In genomic region chr4:182576609-182577289, GRCh38 we compare ENCODE assay signal across 27 cellular contexts.
DNase-seq lines count a peak whose midpoint lies in the region; ATAC-seq and TF ChIP-seq lines count a peak whose summit lies in the region.
"Had no signal": no experiment of that assay in that cellular context is flagged by ENCODE, and none has a peak within 500 bp of the region (broad histone marks: within the 10 kb centered on the region; RNA-seq: fewer than 3 reads in every experiment).

No MANE protein-coding gene starts in this region.

- no peaks in the 10 kb centered on the region for H3K9me3 Mint-ChIP-seq in Caco-2 (ENCODE audit: unreplicated experiment)
- no peaks in the 10 kb centered on the region for H3K9me3 Mint-ChIP-seq in nephron progenitor cell
- H3K9me3 Mint-ChIP-seq: activated naive CD4-positive, alpha-beta T cell treated with anti-CD3 and anti-CD28 coated beads for 36 hours; activated T-cell treated with anti-CD3 and anti-CD28 coated beads, Interleukin-2, amount 50 U/mL, for 72 hours; dendritic cell treated with granulocyte-macrophage colony-stimulating factor and Interleukin-4, amounts not matched to agents 40 ng/mL and 50 ng/mL, for 4 days; stimulated activated naive CD8-positive, alpha-beta T cell treated with anti-CD3 and anti-CD28 coated beads, Interleukin-15, amount 100 ng/mL, for 72 hours; T-cell had no signal

- H3K4me1 ChIP-seq in Caco-2 (peaks cover 25% of the 10 kb centered on the region), SJSA1 (replicated peaks) (peaks cover 42% of the 10 kb centered on the region)
- H3K4me1 ChIP-seq: A549; BLaER1 treated with 17β-estradiol and CSF1 and Interleukin-3, amounts not matched to agents 10 nM and 100 nM; spleen; tibial nerve had no signal

- peak in 1 of 2 experiments; percentile 6 for DNase-seq in Caco-2
- peak; percentile 64 to 66 for DNase-seq in SJSA1 (ENCODE audit: low read depth in 1 of 2, low spot score in 2 of 2)
- DNase-seq in fibroblast of peridontal ligament (ENCODE audit: extremely low read depth) = peak; percentile 40
- DNase-seq in nephron progenitor cell = no peak
- no peak for DNase-seq in GM20000 (ENCODE audit: low spot score)
- DNase-seq: activated CD4-positive, alpha-beta T cell treated with anti-CD3 and anti-CD28 coated beads for 36 hours; activated naive CD4-positive, alpha-beta T cell treated with anti-CD3 and anti-CD28 coated beads for 36 hours; activated T-cell treated with anti-CD3 and anti-CD28 coated beads, Interleukin-2, amount 50 U/mL, for 72 hours; amygdala; KG1; NCI-H187; NCI-H2227 treated with DMSO at 0.1 percent for 48 hours; OCI-M1; retina; Right ventricle myocardium superior; spleen; stimulated activated CD4-positive, alpha-beta T cell treated with anti-CD3 and anti-CD28 coated beads, Interleukin-4, amount 100 ng/mL, for 1 hour; stimulated activated naive CD8-positive, alpha-beta T cell treated with anti-CD3 and anti-CD28 coated beads, Interleukin-15, amount 100 ng/mL, for 72 hours; T-cell had no signal

- peaks cover 14% of the 10 kb centered on the region for H3K4me1 Mint-ChIP-seq in Caco-2 (ENCODE audit: low read depth, unreplicated experiment)
- peaks cover 39% of the 10 kb centered on the region for H3K4me1 Mint-ChIP-seq in nephron progenitor cell
- H3K4me1 Mint-ChIP-seq: activated CD4-positive, alpha-beta T cell treated with anti-CD3 and anti-CD28 coated beads for 36 hours; stimulated activated naive CD8-positive, alpha-beta T cell treated with anti-CD3 and anti-CD28 coated beads, Interleukin-15, amount 100 ng/mL, for 72 hours; T-cell had no signal

- POLR2A ChIA-PET in Caco-2 (lab: Charles Lee) = no interaction called here

- no peak for TF ChIP-seq CTCF in Caco-2 (IDR thresholded peaks at IDR 0.05; ENCODE audit: insufficient read depth in 1 of 2, low read depth in 1 of 2, low read length in 1 of 2, severe bottlenecking in 1 of 2, unreplicated experiment in 1 of 2)
- no peak for TF ChIP-seq CTCF in nephron progenitor cell (IDR thresholded peaks at IDR 0.05)
- no peak for TF ChIP-seq CTCF in GM20000 (IDR thresholded peaks at IDR 0.05; ENCODE audit: extremely low read depth, missing control alignments)

- H3K27me3 Mint-ChIP-seq in Caco-2 (ENCODE audit: insufficient read depth, unreplicated experiment) = no peaks in the 10 kb centered on the region
- H3K27me3 Mint-ChIP-seq in nephron progenitor cell (ENCODE audit: low read depth, poor library complexity) = no peaks in the 10 kb centered on the region
- H3K27me3 Mint-ChIP-seq: dendritic cell treated with granulocyte-macrophage colony-stimulating factor and Interleukin-4, amounts not matched to agents 40 ng/mL and 50 ng/mL, for 4 days had no signal

- ATAC-seq in HG03432 (IDR thresholded peaks at IDR 0.05; ENCODE audit: unreplicated experiment) = no peak
- ATAC-seq in GM21786 (IDR thresholded peaks at IDR 0.05; ENCODE audit: unreplicated experiment) = no peak
- ATAC-seq in GM19023 (IDR thresholded peaks at IDR 0.05; ENCODE audit: unreplicated experiment) = no peak
- ATAC-seq: A549; activated CD4-positive, alpha-beta T cell treated with anti-CD3 and anti-CD28 coated beads for 36 hours; activated T-cell treated with anti-CD3 and anti-CD28 coated beads, Interleukin-2, amount 50 U/mL, for 72 hours; HCT116; stimulated activated naive CD8-positive, alpha-beta T cell treated with anti-CD3 and anti-CD28 coated beads, Interleukin-15, amount 100 ng/mL, for 72 hours; T-cell had no signal

- H3K36me3 Mint-ChIP-seq in Caco-2 (ENCODE audit: insufficient read depth, unreplicated experiment) (peaks cover 13% of the 10 kb centered on the region), nephron progenitor cell (ENCODE audit: low read depth) (no peaks in the 10 kb centered on the region)
- H3K36me3 Mint-ChIP-seq: T-cell had no signal

- no TSS peak for BruUV-seq in Caco-2 (replicated peaks; lab: Mats Ljungman, UMichigan)

- peak overlapping the region; percentile 73 for H3K27ac ChIP-seq in SJSA1
- H3K27ac ChIP-seq: A549; BLaER1 treated with 17β-estradiol and CSF1 and Interleukin-3, amounts not matched to agents 10 nM and 100 nM; spleen; tibial nerve had no signal

- H3K9me3 ChIP-seq in Caco-2 = no peaks in the 10 kb centered on the region
- no peaks in the 10 kb centered on the region for H3K9me3 ChIP-seq in SJSA1 (replicated peaks)
- H3K9me3 ChIP-seq: A549; BLaER1 treated with 17β-estradiol and CSF1 and Interleukin-3, amounts not matched to agents 10 nM and 100 nM; spleen; tibial nerve had no signal

- no peaks in the 10 kb centered on the region for H3K27me3 ChIP-seq in Caco-2 (replicated peaks; ENCODE audit: control insufficient read depth, insufficient read depth, low read length)
- H3K27me3 ChIP-seq in SJSA1 (replicated peaks) = no peaks in the 10 kb centered on the region
- H3K27me3 ChIP-seq: BLaER1 treated with 17β-estradiol and CSF1 and Interleukin-3, amounts not matched to agents 10 nM and 100 nM; tibial nerve had no signal

- CTCF ChIA-PET in Caco-2 (lab: Charles Lee) = no interaction called here

- no peak overlapping the region for H3K4me3 ChIP-seq in Caco-2 (ENCODE audit: low read depth, low read length)
- H3K4me3 ChIP-seq in SJSA1 = 0 out of 2 replicates have a peak overlapping the region, but pooled peaks have one; percentile 3
- H3K4me3 ChIP-seq: A549; BLaER1 treated with 17β-estradiol and CSF1 and Interleukin-3, amounts not matched to agents 10 nM and 100 nM; spleen; tibial nerve had no signal

- H3K4me3 Mint-ChIP-seq in Caco-2 (ENCODE audit: unreplicated experiment) (peak overlapping the region; percentile 40), nephron progenitor cell (no peak overlapping the region)
- H3K4me3 Mint-ChIP-seq: activated CD4-positive, alpha-beta T cell treated with anti-CD3 and anti-CD28 coated beads for 36 hours; activated naive CD4-positive, alpha-beta T cell treated with anti-CD3 and anti-CD28 coated beads for 36 hours; activated T-cell treated with anti-CD3 and anti-CD28 coated beads, Interleukin-2, amount 50 U/mL, for 72 hours; dendritic cell treated with granulocyte-macrophage colony-stimulating factor and Interleukin-4, amounts not matched to agents 40 ng/mL and 50 ng/mL, for 4 days; stimulated activated naive CD8-positive, alpha-beta T cell treated with anti-CD3 and anti-CD28 coated beads, Interleukin-15, amount 100 ng/mL, for 72 hours; T-cell had no signal

- H3K36me3 ChIP-seq in Caco-2 (ENCODE audit: control insufficient read depth, insufficient read depth, low read length) = no peaks in the 10 kb centered on the region
- H3K36me3 ChIP-seq in SJSA1 = no peaks in the 10 kb centered on the region
- H3K36me3 ChIP-seq: BLaER1 treated with 17β-estradiol and CSF1 and Interleukin-3, amounts not matched to agents 10 nM and 100 nM; spleen; tibial nerve had no signal

- intact Hi-C loops in Caco-2 (cut with micrococcal nuclease; ENCODE audit: unreplicated experiment) = no loop called here

- H3K27ac Mint-ChIP-seq in Caco-2 (ENCODE audit: unreplicated experiment) (peak overlapping the region; percentile 59), nephron progenitor cell (peak overlapping the region; percentile 16)
- H3K27ac Mint-ChIP-seq: activated CD4-positive, alpha-beta T cell treated with anti-CD3 and anti-CD28 coated beads for 36 hours; activated naive CD4-positive, alpha-beta T cell treated with anti-CD3 and anti-CD28 coated beads for 36 hours; activated T-cell treated with anti-CD3 and anti-CD28 coated beads, Interleukin-2, amount 50 U/mL, for 72 hours; dendritic cell treated with granulocyte-macrophage colony-stimulating factor and Interleukin-4, amounts not matched to agents 40 ng/mL and 50 ng/mL, for 4 days; stimulated activated naive CD8-positive, alpha-beta T cell treated with anti-CD3 and anti-CD28 coated beads, Interleukin-15, amount 100 ng/mL, for 72 hours; T-cell had no signal

Comparison
In these comparisons a context has a peak if more than half of its experiments do, and no peak if none do; other contexts are left out.
1. DNase-seq: peak in SJSA1 (2 of 2) and fibroblast of peridontal ligament (single experiment); none in nephron progenitor cell (single experiment) and GM20000 (single experiment).